In the genomic region with DNA sequence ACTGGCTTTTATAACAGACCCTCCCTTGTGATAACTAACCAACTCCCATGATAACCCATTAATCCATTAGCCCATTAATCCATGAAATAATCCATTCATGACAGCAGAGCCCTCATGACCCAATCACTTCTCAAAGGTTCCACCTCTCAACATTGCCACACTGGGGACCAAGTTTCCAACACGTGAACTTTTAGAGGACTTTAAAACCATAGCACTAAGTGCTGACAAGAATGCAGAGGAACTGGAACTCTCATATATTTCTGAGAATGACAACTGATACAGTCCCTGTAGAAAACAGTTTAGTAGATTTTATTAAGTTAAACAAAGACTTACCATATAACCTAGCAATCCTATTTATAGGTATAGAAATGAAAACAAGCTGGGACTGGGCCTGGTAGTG, we compare ENCODE assay signal across 28 cellular contexts. TPM values are rescaled to one million over a fixed set of nuclear protein-coding genes. Genes with fewer than 3 reads are reported as not detected.
DNase-seq lines count a peak whose midpoint lies in the region; ATAC-seq, FAIRE-seq and TF ChIP-seq lines count a peak whose summit lies in the region.
"Had no signal": no experiment of that assay in that cellular context is flagged by ENCODE, and none has a peak within 500 bp of the region (broad histone marks: within the 10 kb centered on the region; RNA-seq: fewer than 3 reads in every experiment).

No MANE protein-coding gene starts in this region.

- no peak for DNase-seq in HepG2 (ENCODE audit: low spot score)
- DNase-seq in right lobe of liver = no peak
- no peak for DNase-seq in type B pancreatic cell (ENCODE audit: extremely low spot score, unreplicated experiment)
- no peak for DNase-seq in activated T-cell treated with anti-CD3 and anti-CD28 coated beads, Interleukin-2, amount 50 U/mL, for 24 hours
- DNase-seq: 8988T; ACHN; BE2C; C1 segment of cervical spinal cord; CD4-positive, alpha-beta memory T cell; CD4-positive, CD25-positive, alpha-beta regulatory T cell; CD8-positive, alpha-beta memory T cell; COR-L47; DMS 273 treated with DMSO at 0.1 percent for 48 hours; DMS153; DMS53; DMS79; DND-41; EL; GDM1 had no signal

- H3K36me3 ChIP-seq in liver (ENCODE audit: control insufficient read depth in 4 of 4, insufficient read depth in 3 of 4, low read depth in 1 of 4, low read length in 3 of 4) = no peaks in the 10 kb centered on the region
- no peaks in the 10 kb centered on the region for H3K36me3 ChIP-seq in HepG2 (replicated peaks in 1 of 2; ENCODE audit: control insufficient read depth in 1 of 2, insufficient read depth in 2 of 2, low read length in 2 of 2)
- H3K36me3 ChIP-seq in right lobe of liver = no peaks in the 10 kb centered on the region
- H3K36me3 ChIP-seq: BE2C, BLaER1 had no signal

- FAIRE-seq in HepG2 (lab: Jason Lieb, UNC) = no peak
- FAIRE-seq: A204.1, GM12878, GM12892, GM18507 had no signal

- no peak overlapping the region for H3K4me3 Mint-ChIP-seq in type B pancreatic cell
- no peak overlapping the region for H3K4me3 Mint-ChIP-seq in activated T-cell treated with anti-CD3 and anti-CD28 coated beads, Interleukin-2, amount 50 U/mL, for 24 hours
- H3K4me3 Mint-ChIP-seq: CD14-positive monocyte; CD4-positive, alpha-beta memory T cell; CD4-positive, CD25-positive, alpha-beta regulatory T cell; CD8-positive, alpha-beta memory T cell had no signal

- TF ChIP-seq RAD21 in liver (IDR thresholded peaks at IDR 0.05) = peak in 1 of 2 donors; percentile 12
- no peak for TF ChIP-seq RAD21 in HepG2 (CRISPR knock-in tag; IDR thresholded peaks at IDR 0.05)

- H3K27ac ChIP-seq in liver (ENCODE audit: low read depth in 1 of 2, low read length in 2 of 2) (peak overlapping the region; percentile 92 to 93), HepG2 (ENCODE audit: extremely low read length, insufficient read depth, low read length) (no peak overlapping the region), right lobe of liver (peak overlapping the region in 2 of 3 donors; percentile 78 to 92)
- H3K27ac ChIP-seq: BLaER1 had no signal

- peaks cover 17% of the 10 kb centered on the region for H3K4me1 Mint-ChIP-seq in type B pancreatic cell (ENCODE audit: unreplicated experiment)
- H3K4me1 Mint-ChIP-seq in activated T-cell treated with anti-CD3 and anti-CD28 coated beads, Interleukin-2, amount 50 U/mL, for 24 hours (ENCODE audit: low read depth) = no peaks in the 10 kb centered on the region
- H3K4me1 Mint-ChIP-seq: CD4-positive, alpha-beta memory T cell; CD8-positive, alpha-beta memory T cell had no signal

- H3K79me2 ChIP-seq in HepG2 (ENCODE audit: insufficient read depth, low read length) = no peaks in the 10 kb centered on the region

- H3K4me3 ChIP-seq in liver (ENCODE audit: low read depth in 1 of 3, low read length in 3 of 3) (no peak overlapping the region), HepG2 (replicated peaks in 1 of 3; ENCODE audit: insufficient read depth in 1 of 3, low read depth in 2 of 3, low read length in 3 of 3) (no peak overlapping the region), right lobe of liver (no peak overlapping the region)
- H3K4me3 ChIP-seq: BLaER1, GM12878 had no signal

- WGBS in liver = 40% methylated on average over 1 of the region's 1 CpG
- 84% methylated on average over 1 of the region's 1 CpG for WGBS in HepG2 (ENCODE audit: low lambda C conversion rate)
- 17% methylated on average over 1 of the region's 1 CpG for WGBS in right lobe of liver (ENCODE audit: insufficient coverage, low coverage, low lambda C conversion rate, missing lambda C conversion rate)

- no peaks in the 10 kb centered on the region for H3K27me3 ChIP-seq in liver (ENCODE audit: control insufficient read depth in 4 of 4, insufficient read depth in 4 of 4, low read length in 3 of 4)
- no peaks in the 10 kb centered on the region for H3K27me3 ChIP-seq in HepG2 (ENCODE audit: control insufficient read depth in 1 of 2, insufficient read depth in 2 of 2, low read length in 2 of 2)
- H3K27me3 ChIP-seq in right lobe of liver = no peaks in the 10 kb centered on the region
- H3K27me3 ChIP-seq: BE2C, BLaER1 had no signal

- peaks cover 7% of the 10 kb centered on the region for H3K9me3 Mint-ChIP-seq in type B pancreatic cell
- H3K9me3 Mint-ChIP-seq in activated T-cell treated with anti-CD3 and anti-CD28 coated beads, Interleukin-2, amount 50 U/mL, for 24 hours = no peaks in the 10 kb centered on the region
- H3K9me3 Mint-ChIP-seq: CD14-positive monocyte; CD4-positive, alpha-beta memory T cell; CD4-positive, CD25-positive, alpha-beta regulatory T cell; CD8-positive, alpha-beta memory T cell had no signal

- TF ChIP-seq EP300 in HepG2 (IDR thresholded peaks at IDR 0.05; ENCODE audit: low read depth in 2 of 2, low read length in 2 of 2) = no peak
- TF ChIP-seq EP300 in HepG2 (CRISPR knock-in tag; IDR thresholded peaks at IDR 0.05; ENCODE audit: borderline replicate concordance) = no peak

- no peak overlapping the region for H3K4me2 ChIP-seq in HepG2 (ENCODE audit: low read depth, low read length)
- H3K4me2 ChIP-seq: BLaER1 had no signal

- POLR2A ChIA-PET in HepG2 (lab: Yijun Ruan, JAX) = no interaction called here

- in situ Hi-C loops in HepG2 (cut with HindIII; ENCODE audit: extremely low pct_ligation_motif_present, low pct_unique_long_range_greater_than_20kb) = no loop called here

- TF ChIP-seq CTCF in liver (IDR thresholded peaks at IDR 0.05; ENCODE audit: low read depth, low read length, missing input control) (no peak), HepG2 (CRISPR knock-in tag; IDR thresholded peaks at IDR 0.05) (no peak), right lobe of liver (IDR thresholded peaks at IDR 0.05) (no peak), type B pancreatic cell (conservative IDR thresholded peaks at IDR 0.05) (no peak)

- H3K36me3 Mint-ChIP-seq in type B pancreatic cell = no peaks in the 10 kb centered on the region
- no peaks in the 10 kb centered on the region for H3K36me3 Mint-ChIP-seq in activated T-cell treated with anti-CD3 and anti-CD28 coated beads, Interleukin-2, amount 50 U/mL, for 24 hours (ENCODE audit: low read depth)
- H3K36me3 Mint-ChIP-seq: CD14-positive monocyte; CD4-positive, alpha-beta memory T cell; CD4-positive, CD25-positive, alpha-beta regulatory T cell had no signal

- no peaks in the 10 kb centered on the region for H4K20me1 ChIP-seq in HepG2 (ENCODE audit: insufficient read depth, low read length)
- H4K20me1 ChIP-seq: BLaER1 had no signal

- H2AFZ ChIP-seq in HepG2 (ENCODE audit: low read length) = no peak overlapping the region

- H3K4me1 ChIP-seq in liver (ENCODE audit: control insufficient read depth in 4 of 4, insufficient read depth in 4 of 4, low read length in 3 of 4) (peaks cover 6 to 49% (median 32%) of the 10 kb centered on the region in 4 donors), HepG2 (ENCODE audit: insufficient read depth, low read length) (peaks cover 75% of the 10 kb centered on the region), right lobe of liver (peaks cover 0 to 45% (median 19%) of the 10 kb centered on the region in 4 donors)
- H3K4me1 ChIP-seq: BE2C had no signal

- peak overlapping the region; percentile 72 for H3K27ac Mint-ChIP-seq in type B pancreatic cell
- no peak overlapping the region for H3K27ac Mint-ChIP-seq in activated T-cell treated with anti-CD3 and anti-CD28 coated beads, Interleukin-2, amount 50 U/mL, for 24 hours
- H3K27ac Mint-ChIP-seq: CD14-positive monocyte; CD4-positive, alpha-beta memory T cell; CD4-positive, CD25-positive, alpha-beta regulatory T cell; CD8-positive, alpha-beta memory T cell had no signal

- intact Hi-C loops in HepG2 (cut with micrococcal nuclease; ENCODE audit: unreplicated experiment) (loop anchor here (5.0 kb wide), 2 partner anchors 35 to 140 kb away; no protein-coding TSS in a partner anchor), right lobe of liver (cut with DNase I) (no loop called here)

- H3K9me3 ChIP-seq in liver (ENCODE audit: control insufficient read depth in 4 of 4, low read length in 3 of 4) (no peaks in the 10 kb centered on the region), HepG2 (ENCODE audit: low read length) (no peaks in the 10 kb centered on the region), right lobe of liver (no peaks in the 10 kb centered on the region)
- H3K9me3 ChIP-seq: BE2C, BLaER1 had no signal

- no peak overlapping the region for H3K9ac ChIP-seq in liver (ENCODE audit: low read depth in 1 of 2, low read length in 2 of 2)
- H3K9ac ChIP-seq in HepG2 (ENCODE audit: insufficient read depth, low read depth, low read length) = no peak overlapping the region
- H3K9ac ChIP-seq: BLaER1 had no signal

- ATAC-seq in HepG2 (no peak), right lobe of liver (no peak), HG03457 (IDR thresholded peaks at IDR 0.05; ENCODE audit: unreplicated experiment) (no peak)
- ATAC-seq: GM12878 had no signal

- CTCF ChIA-PET in HepG2 (lab: Yijun Ruan, JAX; ENCODE audit: low intra/inter-chr PET ratio, low total read pairs) = interaction anchor here (0.6 kb wide), 1 partner anchor 644 kb away, joined by 3 read pairs; no protein-coding TSS in a partner anchor

- no peak for TF ChIP-seq POLR2A in HepG2 (IDR thresholded peaks at IDR 0.05; ENCODE audit: insufficient read depth in 1 of 2, low read depth in 2 of 2, low read length in 2 of 2)
- TF ChIP-seq POLR2A in right lobe of liver (IDR thresholded peaks at IDR 0.05) = peak; percentile 14

- no TSS peak for BruUV-seq in HepG2 (replicated peaks; lab: Mats Ljungman, UMichigan)

- no peaks in the 10 kb centered on the region for H3K27me3 Mint-ChIP-seq in type B pancreatic cell
- H3K27me3 Mint-ChIP-seq in activated T-cell treated with anti-CD3 and anti-CD28 coated beads, Interleukin-2, amount 50 U/mL, for 24 hours = no peaks in the 10 kb centered on the region
- H3K27me3 Mint-ChIP-seq: CD4-positive, alpha-beta memory T cell; CD4-positive, CD25-positive, alpha-beta regulatory T cell had no signal

RNA-seq across cellular contexts. Expression of gene FAM50B, which starts 11.4 kb away (rescaled TPM):
- total RNA-seq in liver = 10 to 100 TPM in 1 of 2 donors, 1 to 10 TPM in 1; 8.8 to 10.2 TPM
- 10 to 100 TPM; 11.9 to 12.3 TPM for polyA plus RNA-seq in liver
- total RNA-seq in HepG2 (2016; rRNA removed; fragmentation: Illumina TruSeq; extraction: Trizol) = not detected in 2 replicates
- total RNA-seq in HepG2 (2016; cell fraction: cytosol; rRNA removed; fragmentation: Illumina TruSeq; extraction: Trizol; ENCODE audit: low read depth) = not detected in 2 replicates
- not detected in 2 replicates for total RNA-seq in HepG2 (2016; cell fraction: insoluble cytoplasmic fraction; rRNA removed; fragmentation: Illumina TruSeq; extraction: Trizol)
- not detected in 2 replicates for total RNA-seq in HepG2 (2016; cell fraction: membrane; rRNA removed; fragmentation: Illumina TruSeq; extraction: Trizol)
- total RNA-seq in HepG2 (2016; cell fraction: nucleus; rRNA removed; fragmentation: Illumina TruSeq; extraction: Trizol) = not detected in 2 replicates
- polyA plus RNA-seq in HepG2 (2011; rRNA removed) = 0.05 TPM in 1 of 2 replicates, not detected in the other
- not detected in 2 replicates for polyA plus RNA-seq in HepG2 (2011; cell fraction: cytosol; rRNA removed)
- 0.07 TPM in 1 of 2 replicates, not detected in the other for polyA plus RNA-seq in HepG2 (2011; cell fraction: nucleus; rRNA removed)
- polyA plus RNA-seq in HepG2 (2012) = not detected in 2 replicates
- not detected in 2 replicates for polyA plus RNA-seq in HepG2 (2016; cell fraction: cytosol; fragmentation: Illumina TruSeq; extraction: Trizol; ENCODE audit: low read depth)
- polyA plus RNA-seq in HepG2 (2016; cell fraction: insoluble cytoplasmic fraction; fragmentation: Illumina TruSeq; extraction: Trizol; ENCODE audit: low read depth) = not detected in 2 replicates
- not detected in 2 replicates for polyA plus RNA-seq in HepG2 (2016; cell fraction: membrane; fragmentation: Illumina TruSeq; extraction: Trizol; ENCODE audit: low read depth)
- polyA plus RNA-seq in HepG2 (2016; cell fraction: nucleus; fragmentation: Illumina TruSeq; extraction: Trizol; ENCODE audit: insufficient read depth, low read depth) = not detected in 2 replicates
- 2.4 TPM in 1 of 2 replicates, not detected in the other for polyA minus RNA-seq in HepG2 (2011; rRNA and poly(A)+ RNA removed; ENCODE audit: low replicate concordance)
- not detected in 2 replicates for polyA minus RNA-seq in HepG2 (2011; cell fraction: cytosol; rRNA and poly(A)+ RNA removed)
- polyA minus RNA-seq in HepG2 (2011; cell fraction: nucleus; rRNA and poly(A)+ RNA removed) = not detected in 2 replicates
- total RNA-seq in right lobe of liver = 10 to 100 TPM in 1 of 6 experiments, 1 to 10 TPM in 5; 3.6 to 11.1 (median 8.5) TPM
- total RNA-seq in type B pancreatic cell (ENCODE audit: low replicate concordance) = 1.8 and 7.3 TPM in 2 replicates
- total RNA-seq: G401 had no signal
